Comparison of ENCODE assay signal across 8 cellular contexts in genomic region chr1:41666991-41667631, GRCh38.
A peak's percentile ranks its signal among the peaks of the same experiment; 100 is the strongest.
DNase-seq lines count a peak whose midpoint lies in the region; TF ChIP-seq lines count a peak whose summit lies in the region.

No MANE protein-coding gene starts in this region.

- H3K9ac ChIP-seq in GM23248 (no peak overlapping the region), adipocyte (ENCODE audit: low read length) (no peak overlapping the region)

- 0 out of 2 replicates have a peak, but pooled peaks cover 9% of the 10 kb centered on the region for H3F3A ChIP-seq in GM23248 (ENCODE audit: insufficient read depth)

- in situ Hi-C loops in GM23248 (cut with MboI) = no loop called here

- POLR2A ChIA-PET in Caco-2 (lab: Charles Lee) = no interaction called here

- H2AFZ ChIP-seq in GM23248 = no peak overlapping the region

- CTCF ChIA-PET in Caco-2 (lab: Charles Lee) = no interaction called here

- H3K36me3 ChIP-seq in Caco-2 (ENCODE audit: control insufficient read depth, insufficient read depth, low read length) = no peaks in the 10 kb centered on the region
- no peaks in the 10 kb centered on the region for H3K36me3 ChIP-seq in GM23248 (ENCODE audit: low read depth)
- H3K36me3 ChIP-seq in SJCRH30 = no peaks in the 10 kb centered on the region
- no peaks in the 10 kb centered on the region for H3K36me3 ChIP-seq in adipocyte (ENCODE audit: control insufficient read depth, insufficient read depth, low read length, severe bottlenecking)

- H3K27me3 Mint-ChIP-seq in Caco-2 (ENCODE audit: insufficient read depth, unreplicated experiment) = no peaks in the 10 kb centered on the region

- H3K9me3 Mint-ChIP-seq in Caco-2 (ENCODE audit: unreplicated experiment) = no peaks in the 10 kb centered on the region

- DNase-seq in Caco-2 = no peak
- DNase-seq in GM23248 = peak; percentile 44
- peak; percentile 47 to 57 for DNase-seq in SJCRH30
- DNase-seq in adipocyte (ENCODE audit: low read depth) = peak; percentile 39
- peak; percentile 68 for DNase-seq in stimulated activated CD4-positive, alpha-beta T cell treated with anti-CD3 and anti-CD28 coated beads, Interleukin-4, amount 100 ng/mL, for 1 hour
- no peak for DNase-seq in midbrain (lab: John Stamatoyannopoulos, UW)
- DNase-seq in amniotic stem cell (lab: John Stamatoyannopoulos, UW) = no peak
- DNase-seq in NCI-H187 (lab: John Stamatoyannopoulos, UW) = no peak

- H3K36me3 Mint-ChIP-seq in Caco-2 (ENCODE audit: insufficient read depth, unreplicated experiment) = no peaks in the 10 kb centered on the region

- H3K4me2 ChIP-seq in GM23248 (ENCODE audit: unreplicated experiment) = no peak overlapping the region

- H3K27me3 ChIP-seq in Caco-2 (replicated peaks; ENCODE audit: control insufficient read depth, insufficient read depth, low read length) = no peaks in the 10 kb centered on the region
- H3K27me3 ChIP-seq in GM23248 (replicated peaks; ENCODE audit: insufficient read depth) = no peaks in the 10 kb centered on the region
- no peaks in the 10 kb centered on the region for H3K27me3 ChIP-seq in SJCRH30
- peaks cover 7% of the 10 kb centered on the region for H3K27me3 ChIP-seq in adipocyte (replicated peaks; ENCODE audit: control insufficient read depth, insufficient read depth, low read length)

- no peaks in the 10 kb centered on the region for H4K20me1 ChIP-seq in GM23248 (ENCODE audit: insufficient read depth)

- no peak for TF ChIP-seq CTCF in Caco-2 (IDR thresholded peaks at IDR 0.05; ENCODE audit: insufficient read depth in 1 of 2, low read depth in 1 of 2, low read length in 1 of 2, severe bottlenecking in 1 of 2, unreplicated experiment in 1 of 2)

- peaks cover 11% of the 10 kb centered on the region for H3K4me1 Mint-ChIP-seq in Caco-2 (ENCODE audit: low read depth, unreplicated experiment)

- intact Hi-C loops in Caco-2 (cut with micrococcal nuclease; ENCODE audit: unreplicated experiment) = no loop called here

- no peak overlapping the region for H3K4me3 ChIP-seq in Caco-2 (ENCODE audit: low read depth, low read length)
- no peak overlapping the region for H3K4me3 ChIP-seq in GM23248
- H3K4me3 ChIP-seq in SJCRH30 = no peak overlapping the region
- H3K4me3 ChIP-seq in adipocyte (ENCODE audit: low read length) = no peak overlapping the region

- no TSS peak for BruUV-seq in Caco-2 (replicated peaks; lab: Mats Ljungman, UMichigan)

- WGBS in GM23248 (ENCODE audit: low coverage in 1 of 2, low lambda C conversion rate in 2 of 2, missing lambda C conversion rate in 2 of 2), 2 experiments = 77 to 78% methylated on average over 3 of the region's 3 CpGs

- peak overlapping the region; percentile 62 for H3K27ac Mint-ChIP-seq in Caco-2 (ENCODE audit: unreplicated experiment)

- H3K79me2 ChIP-seq in GM23248 (ENCODE audit: insufficient read depth) = no peaks in the 10 kb centered on the region

- no peak overlapping the region for H3K27ac ChIP-seq in GM23248
- peak overlapping the region; percentile 21; the same call in 1 of the 2 replicates for H3K27ac ChIP-seq in SJCRH30

- H3K4me1 ChIP-seq in Caco-2 (peaks cover 22% of the 10 kb centered on the region), GM23248 (ENCODE audit: insufficient read depth) (peaks cover 23% of the 10 kb centered on the region), SJCRH30 (peaks cover 71% of the 10 kb centered on the region), adipocyte (ENCODE audit: control insufficient read depth, insufficient read depth, low read length) (peaks cover 22% of the 10 kb centered on the region)

- no peaks in the 10 kb centered on the region for H3K9me3 ChIP-seq in Caco-2
- H3K9me3 ChIP-seq in GM23248 (ENCODE audit: low read depth) = no peaks in the 10 kb centered on the region
- no peaks in the 10 kb centered on the region for H3K9me3 ChIP-seq in SJCRH30 (replicated peaks)
- no peaks in the 10 kb centered on the region for H3K9me3 ChIP-seq in adipocyte (ENCODE audit: control insufficient read depth, low read length)

- no peaks in the 10 kb centered on the region for H3K9me2 ChIP-seq in GM23248 (ENCODE audit: insufficient read depth)

- H3K4me3 Mint-ChIP-seq in Caco-2 (ENCODE audit: unreplicated experiment) = no peak overlapping the region

Comparison
In these comparisons a context has a peak if more than half of its experiments do, and no peak if none do; other contexts are left out.
1. DNase-seq: peak in GM23248 (single experiment), SJCRH30 (2 of 2), adipocyte (single experiment) and stimulated activated CD4-positive, alpha-beta T cell treated with anti-CD3 and anti-CD28 coated beads, Interleukin-4, amount 100 ng/mL, for 1 hour (single experiment); none in Caco-2 (0 of 2), midbrain (single experiment), amniotic stem cell (single experiment) and NCI-H187 (0 of 2).